ENCODE assay signal across 1 cellular context in the genomic region with DNA sequence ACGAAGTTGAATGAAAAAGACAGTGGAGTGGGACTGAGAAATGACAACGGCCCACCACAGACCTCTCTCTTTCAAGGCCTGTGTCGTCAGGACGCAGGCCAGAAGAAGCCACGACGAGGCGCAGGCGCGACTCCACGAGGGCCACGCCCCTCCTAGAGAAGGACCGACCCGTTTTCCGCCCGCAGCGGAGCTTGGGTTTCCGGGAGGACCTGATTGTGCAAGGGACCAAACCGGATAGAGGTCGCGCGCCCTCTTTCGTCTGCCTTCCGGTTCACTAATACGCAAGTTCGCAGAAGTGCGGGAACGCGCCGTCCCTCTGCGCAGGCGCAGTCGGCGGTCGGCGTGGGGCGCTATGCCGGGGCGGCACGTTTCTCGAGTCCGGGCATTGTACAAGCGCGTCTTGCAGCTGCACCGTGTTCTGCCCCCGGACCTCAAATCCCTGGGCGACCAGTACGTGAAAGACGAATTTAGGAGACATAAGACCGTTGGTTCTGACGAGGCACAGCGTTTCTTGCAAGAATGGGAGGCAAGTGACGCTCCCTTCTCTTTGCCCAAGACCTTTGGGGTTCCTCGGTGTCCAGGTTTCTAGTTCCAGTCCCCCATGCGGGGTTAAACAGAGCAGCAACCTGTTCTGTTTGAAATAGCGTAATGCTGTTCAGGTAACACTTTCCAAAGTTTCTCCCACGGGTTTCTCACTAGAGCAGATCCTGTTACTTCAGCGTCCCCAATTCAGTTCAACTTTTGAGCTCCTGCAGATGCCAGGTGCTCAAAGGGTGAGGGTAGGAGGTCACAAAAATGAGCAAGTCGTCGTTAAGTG.
TF ChIP-seq lines count a peak whose summit lies in the region.

Gene SDHAF3 (plus strand): TSS at position 327 of the 817 bp plus-strand sequence. CDS start 26 bp downstream, at position 353.

TF ChIP-seq in GM12878, 131 proteins besides CTCF, POLR2A, EP300 and RAD21 (continued from another document and continues in another):
- TF ChIP-seq HSF1 (IDR thresholded peaks at IDR 0.05; ENCODE audit: low read depth, low read length): no peak
- no peak for TF ChIP-seq HDAC6 (IDR thresholded peaks at IDR 0.05; ENCODE audit: unreplicated experiment)
- no peak for TF ChIP-seq HDAC2 (IDR thresholded peaks at IDR 0.05)
- TF ChIP-seq, protein P1, sequence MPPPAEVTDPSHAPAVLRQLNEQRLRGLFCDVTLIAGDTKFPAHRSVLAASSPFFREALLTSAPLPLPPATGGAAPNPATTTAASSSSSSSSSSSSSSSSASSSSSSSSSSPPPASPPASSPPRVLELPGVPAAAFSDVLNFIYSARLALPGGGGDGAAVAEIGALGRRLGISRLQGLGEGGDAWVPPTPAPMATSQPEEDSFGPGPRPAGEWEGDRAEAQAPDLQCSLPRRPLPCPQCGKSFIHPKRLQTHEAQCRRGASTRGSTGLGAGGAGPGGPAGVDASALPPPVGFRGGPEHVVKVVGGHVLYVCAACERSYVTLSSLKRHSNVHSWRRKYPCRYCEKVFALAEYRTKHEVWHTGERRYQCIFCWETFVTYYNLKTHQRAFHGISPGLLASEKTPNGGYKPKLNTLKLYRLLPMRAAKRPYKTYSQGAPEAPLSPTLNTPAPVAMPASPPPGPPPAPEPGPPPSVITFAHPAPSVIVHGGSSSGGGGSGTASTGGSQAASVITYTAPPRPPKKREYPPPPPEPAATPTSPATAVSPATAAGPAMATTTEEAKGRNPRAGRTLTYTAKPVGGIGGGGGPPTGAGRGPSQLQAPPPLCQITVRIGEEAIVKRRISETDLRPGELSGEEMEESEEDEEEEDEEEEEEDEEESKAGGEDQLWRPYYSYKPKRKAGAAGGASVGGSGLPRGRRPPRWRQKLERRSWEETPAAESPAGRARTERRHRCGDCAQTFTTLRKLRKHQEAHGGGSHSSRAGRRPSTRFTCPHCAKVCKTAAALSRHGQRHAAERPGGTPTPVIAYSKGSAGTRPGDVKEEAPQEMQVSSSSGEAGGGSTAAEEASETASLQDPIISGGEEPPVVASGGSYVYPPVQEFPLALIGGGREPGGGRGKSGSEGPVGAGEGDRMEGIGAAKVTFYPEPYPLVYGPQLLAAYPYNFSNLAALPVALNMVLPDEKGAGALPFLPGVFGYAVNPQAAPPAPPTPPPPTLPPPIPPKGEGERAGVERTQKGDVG (CRISPR knock-in tag; IDR thresholded peaks at IDR 0.05): no peak
- no peak for TF ChIP-seq YBX1 (IDR thresholded peaks at IDR 0.05)
- TF ChIP-seq TCF12 (IDR thresholded peaks at IDR 0.05; ENCODE audit: low read depth, low read length): 0 out of 2 replicates have a peak, but pooled peaks have one; percentile 11
- no peak for TF ChIP-seq KDM1A (IDR thresholded peaks at IDR 0.05; ENCODE audit: borderline replicate concordance)
- TF ChIP-seq SMARCA5 (IDR thresholded peaks at IDR 0.05): peak; percentile 73; the same call in 1 of the 2 replicates
- TF ChIP-seq DPF2 (IDR thresholded peaks at IDR 0.05): peak; percentile 42; the same call in 1 of the 2 replicates
- TF ChIP-seq GABPA (IDR thresholded peaks at IDR 0.05; ENCODE audit: low read depth): peak; percentile 99
- TF ChIP-seq ETV6 (conservative IDR thresholded peaks at IDR 0.05 in 1 of 2, IDR thresholded peaks at IDR 0.05 in 1 of 2; ENCODE audit: borderline replicate concordance in 1 of 2, low read depth in 1 of 2): peak in 1 of 2 experiments; percentile 69; a peak in 2 of 4 replicates
- TF ChIP-seq, protein P2, sequence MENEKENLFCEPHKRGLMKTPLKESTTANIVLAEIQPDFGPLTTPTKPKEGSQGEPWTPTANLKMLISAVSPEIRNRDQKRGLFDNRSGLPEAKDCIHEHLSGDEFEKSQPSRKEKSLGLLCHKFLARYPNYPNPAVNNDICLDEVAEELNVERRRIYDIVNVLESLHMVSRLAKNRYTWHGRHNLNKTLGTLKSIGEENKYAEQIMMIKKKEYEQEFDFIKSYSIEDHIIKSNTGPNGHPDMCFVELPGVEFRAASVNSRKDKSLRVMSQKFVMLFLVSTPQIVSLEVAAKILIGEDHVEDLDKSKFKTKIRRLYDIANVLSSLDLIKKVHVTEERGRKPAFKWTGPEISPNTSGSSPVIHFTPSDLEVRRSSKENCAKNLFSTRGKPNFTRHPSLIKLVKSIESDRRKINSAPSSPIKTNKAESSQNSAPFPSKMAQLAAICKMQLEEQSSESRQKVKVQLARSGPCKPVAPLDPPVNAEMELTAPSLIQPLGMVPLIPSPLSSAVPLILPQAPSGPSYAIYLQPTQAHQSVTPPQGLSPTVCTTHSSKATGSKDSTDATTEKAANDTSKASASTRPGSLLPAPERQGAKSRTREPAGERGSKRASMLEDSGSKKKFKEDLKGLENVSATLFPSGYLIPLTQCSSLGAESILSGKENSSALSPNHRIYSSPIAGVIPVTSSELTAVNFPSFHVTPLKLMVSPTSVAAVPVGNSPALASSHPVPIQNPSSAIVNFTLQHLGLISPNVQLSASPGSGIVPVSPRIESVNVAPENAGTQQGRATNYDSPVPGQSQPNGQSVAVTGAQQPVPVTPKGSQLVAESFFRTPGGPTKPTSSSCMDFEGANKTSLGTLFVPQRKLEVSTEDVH (IDR thresholded peaks at IDR 0.05; ENCODE audit: low read depth, partially characterized antibody): peak; percentile 48
- TF ChIP-seq MEF2B (IDR thresholded peaks at IDR 0.05; ENCODE audit: partially characterized antibody, poor library complexity, severe bottlenecking): peak; percentile 34
- TF ChIP-seq USF2 (IDR thresholded peaks at IDR 0.05; ENCODE audit: borderline replicate concordance, low read depth, low read length): no peak
- TF ChIP-seq RELA (IDR thresholded peaks at IDR 0.05; ENCODE audit: borderline replicate concordance, partially characterized antibody): peak; percentile 81
- TF ChIP-seq ZBTB33 (IDR thresholded peaks at IDR 0.05): no peak
- TF ChIP-seq ZSCAN29 (IDR thresholded peaks at IDR 0.05): no peak
- no peak for TF ChIP-seq SMAD1 (IDR thresholded peaks at IDR 0.05; ENCODE audit: low read depth, partially characterized antibody)
- peak; percentile 94 for TF ChIP-seq PML (IDR thresholded peaks at IDR 0.05; ENCODE audit: low read length)
- TF ChIP-seq FOXK2 (IDR thresholded peaks at IDR 0.05): peak; percentile 64
- TF ChIP-seq GATAD2B (conservative IDR thresholded peaks at IDR 0.05; ENCODE audit: low read depth): peak; percentile 60; the same call in 1 of the 2 replicates
- TF ChIP-seq JUNB (IDR thresholded peaks at IDR 0.05): no peak
- TF ChIP-seq SMAD5 (IDR thresholded peaks at IDR 0.05; ENCODE audit: low read depth): peak; percentile 77; the same call in 1 of the 2 replicates
- peak; percentile 35; the same call in 1 of the 2 replicates for TF ChIP-seq MTA3 (IDR thresholded peaks at IDR 0.05; ENCODE audit: borderline replicate concordance, low read length)
- peak; percentile 77 for TF ChIP-seq HDGF (IDR thresholded peaks at IDR 0.05)
- TF ChIP-seq NFYA (IDR thresholded peaks at IDR 0.05; ENCODE audit: borderline replicate concordance, low read depth, low read length): no peak
- no peak for TF ChIP-seq ESRRA (IDR thresholded peaks at IDR 0.05; ENCODE audit: low read length)
- TF ChIP-seq, protein P3, sequence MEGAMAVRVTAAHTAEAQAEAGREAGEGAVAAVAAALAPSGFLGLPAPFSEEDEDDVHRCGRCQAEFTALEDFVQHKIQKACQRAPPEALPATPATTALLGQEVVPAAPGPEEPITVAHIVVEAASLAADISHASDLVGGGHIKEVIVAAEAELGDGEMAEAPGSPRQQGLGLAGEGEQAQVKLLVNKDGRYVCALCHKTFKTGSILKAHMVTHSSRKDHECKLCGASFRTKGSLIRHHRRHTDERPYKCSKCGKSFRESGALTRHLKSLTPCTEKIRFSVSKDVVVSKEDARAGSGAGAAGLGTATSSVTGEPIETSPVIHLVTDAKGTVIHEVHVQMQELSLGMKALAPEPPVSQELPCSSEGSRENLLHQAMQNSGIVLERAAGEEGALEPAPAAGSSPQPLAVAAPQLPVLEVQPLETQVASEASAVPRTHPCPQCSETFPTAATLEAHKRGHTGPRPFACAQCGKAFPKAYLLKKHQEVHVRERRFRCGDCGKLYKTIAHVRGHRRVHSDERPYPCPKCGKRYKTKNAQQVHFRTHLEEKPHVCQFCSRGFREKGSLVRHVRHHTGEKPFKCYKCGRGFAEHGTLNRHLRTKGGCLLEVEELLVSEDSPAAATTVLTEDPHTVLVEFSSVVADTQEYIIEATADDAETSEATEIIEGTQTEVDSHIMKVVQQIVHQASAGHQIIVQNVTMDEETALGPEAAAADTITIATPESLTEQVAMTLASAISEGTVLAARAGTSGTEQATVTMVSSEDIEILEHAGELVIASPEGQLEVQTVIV (IDR thresholded peaks at IDR 0.05; ENCODE audit: borderline replicate concordance, partially characterized antibody): peak; percentile 68
- no peak for TF ChIP-seq PBX3 (IDR thresholded peaks at IDR 0.05; ENCODE audit: insufficient replicate concordance, low read depth, low read length)
- peak; percentile 52; the same call in 1 of the 2 replicates for TF ChIP-seq ELK1 (IDR thresholded peaks at IDR 0.05; ENCODE audit: low read depth, low read length)
- TF ChIP-seq, protein P4, sequence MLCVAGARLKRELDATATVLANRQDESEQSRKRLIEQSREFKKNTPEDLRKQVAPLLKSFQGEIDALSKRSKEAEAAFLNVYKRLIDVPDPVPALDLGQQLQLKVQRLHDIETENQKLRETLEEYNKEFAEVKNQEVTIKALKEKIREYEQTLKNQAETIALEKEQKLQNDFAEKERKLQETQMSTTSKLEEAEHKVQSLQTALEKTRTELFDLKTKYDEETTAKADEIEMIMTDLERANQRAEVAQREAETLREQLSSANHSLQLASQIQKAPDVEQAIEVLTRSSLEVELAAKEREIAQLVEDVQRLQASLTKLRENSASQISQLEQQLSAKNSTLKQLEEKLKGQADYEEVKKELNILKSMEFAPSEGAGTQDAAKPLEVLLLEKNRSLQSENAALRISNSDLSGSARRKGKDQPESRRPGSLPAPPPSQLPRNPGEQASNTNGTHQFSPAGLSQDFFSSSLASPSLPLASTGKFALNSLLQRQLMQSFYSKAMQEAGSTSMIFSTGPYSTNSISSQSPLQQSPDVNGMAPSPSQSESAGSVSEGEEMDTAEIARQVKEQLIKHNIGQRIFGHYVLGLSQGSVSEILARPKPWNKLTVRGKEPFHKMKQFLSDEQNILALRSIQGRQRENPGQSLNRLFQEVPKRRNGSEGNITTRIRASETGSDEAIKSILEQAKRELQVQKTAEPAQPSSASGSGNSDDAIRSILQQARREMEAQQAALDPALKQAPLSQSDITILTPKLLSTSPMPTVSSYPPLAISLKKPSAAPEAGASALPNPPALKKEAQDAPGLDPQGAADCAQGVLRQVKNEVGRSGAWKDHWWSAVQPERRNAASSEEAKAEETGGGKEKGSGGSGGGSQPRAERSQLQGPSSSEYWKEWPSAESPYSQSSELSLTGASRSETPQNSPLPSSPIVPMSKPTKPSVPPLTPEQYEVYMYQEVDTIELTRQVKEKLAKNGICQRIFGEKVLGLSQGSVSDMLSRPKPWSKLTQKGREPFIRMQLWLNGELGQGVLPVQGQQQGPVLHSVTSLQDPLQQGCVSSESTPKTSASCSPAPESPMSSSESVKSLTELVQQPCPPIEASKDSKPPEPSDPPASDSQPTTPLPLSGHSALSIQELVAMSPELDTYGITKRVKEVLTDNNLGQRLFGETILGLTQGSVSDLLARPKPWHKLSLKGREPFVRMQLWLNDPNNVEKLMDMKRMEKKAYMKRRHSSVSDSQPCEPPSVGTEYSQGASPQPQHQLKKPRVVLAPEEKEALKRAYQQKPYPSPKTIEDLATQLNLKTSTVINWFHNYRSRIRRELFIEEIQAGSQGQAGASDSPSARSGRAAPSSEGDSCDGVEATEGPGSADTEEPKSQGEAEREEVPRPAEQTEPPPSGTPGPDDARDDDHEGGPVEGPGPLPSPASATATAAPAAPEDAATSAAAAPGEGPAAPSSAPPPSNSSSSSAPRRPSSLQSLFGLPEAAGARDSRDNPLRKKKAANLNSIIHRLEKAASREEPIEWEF (IDR thresholded peaks at IDR 0.05; ENCODE audit: insufficient replicate concordance, low read depth, low read length): no peak
